ENCODE assay signal across 1 cellular context in the genomic region with DNA sequence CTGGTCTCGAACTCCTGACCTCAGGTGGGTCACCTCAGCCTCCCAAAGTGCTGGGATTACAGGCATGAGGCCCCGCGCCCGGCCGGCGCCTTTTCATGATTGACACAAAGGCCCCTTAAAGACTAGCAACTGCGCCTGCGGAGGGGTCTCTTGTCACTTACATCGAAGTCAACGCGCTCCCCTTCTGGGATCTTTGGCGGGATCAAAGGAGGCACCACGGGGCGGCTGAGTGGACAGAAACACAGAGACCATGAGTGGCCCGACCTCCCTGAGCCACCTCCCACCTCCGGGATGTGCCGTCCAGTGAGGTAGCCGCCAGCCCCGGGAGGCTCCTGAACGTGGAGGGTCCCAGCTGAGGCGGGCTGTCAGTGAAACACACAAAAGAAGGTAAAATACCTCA.
A peak's percentile ranks its signal among the peaks of the same experiment; 100 is the strongest.
TF ChIP-seq lines count a peak whose summit lies in the region.

No MANE protein-coding gene starts in this region.

TF ChIP-seq in HepG2, 621 proteins besides CTCF, POLR2A, EP300 and RAD21:
- TF ChIP-seq, protein P1, sequence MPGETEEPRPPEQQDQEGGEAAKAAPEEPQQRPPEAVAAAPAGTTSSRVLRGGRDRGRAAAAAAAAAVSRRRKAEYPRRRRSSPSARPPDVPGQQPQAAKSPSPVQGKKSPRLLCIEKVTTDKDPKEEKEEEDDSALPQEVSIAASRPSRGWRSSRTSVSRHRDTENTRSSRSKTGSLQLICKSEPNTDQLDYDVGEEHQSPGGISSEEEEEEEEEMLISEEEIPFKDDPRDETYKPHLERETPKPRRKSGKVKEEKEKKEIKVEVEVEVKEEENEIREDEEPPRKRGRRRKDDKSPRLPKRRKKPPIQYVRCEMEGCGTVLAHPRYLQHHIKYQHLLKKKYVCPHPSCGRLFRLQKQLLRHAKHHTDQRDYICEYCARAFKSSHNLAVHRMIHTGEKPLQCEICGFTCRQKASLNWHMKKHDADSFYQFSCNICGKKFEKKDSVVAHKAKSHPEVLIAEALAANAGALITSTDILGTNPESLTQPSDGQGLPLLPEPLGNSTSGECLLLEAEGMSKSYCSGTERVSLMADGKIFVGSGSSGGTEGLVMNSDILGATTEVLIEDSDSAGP (CRISPR knock-in tag; IDR thresholded peaks at IDR 0.05; ENCODE audit: borderline replicate concordance) = 0 out of 2 replicates have a peak, but pooled peaks have one; percentile 10
- TF ChIP-seq, protein P2, sequence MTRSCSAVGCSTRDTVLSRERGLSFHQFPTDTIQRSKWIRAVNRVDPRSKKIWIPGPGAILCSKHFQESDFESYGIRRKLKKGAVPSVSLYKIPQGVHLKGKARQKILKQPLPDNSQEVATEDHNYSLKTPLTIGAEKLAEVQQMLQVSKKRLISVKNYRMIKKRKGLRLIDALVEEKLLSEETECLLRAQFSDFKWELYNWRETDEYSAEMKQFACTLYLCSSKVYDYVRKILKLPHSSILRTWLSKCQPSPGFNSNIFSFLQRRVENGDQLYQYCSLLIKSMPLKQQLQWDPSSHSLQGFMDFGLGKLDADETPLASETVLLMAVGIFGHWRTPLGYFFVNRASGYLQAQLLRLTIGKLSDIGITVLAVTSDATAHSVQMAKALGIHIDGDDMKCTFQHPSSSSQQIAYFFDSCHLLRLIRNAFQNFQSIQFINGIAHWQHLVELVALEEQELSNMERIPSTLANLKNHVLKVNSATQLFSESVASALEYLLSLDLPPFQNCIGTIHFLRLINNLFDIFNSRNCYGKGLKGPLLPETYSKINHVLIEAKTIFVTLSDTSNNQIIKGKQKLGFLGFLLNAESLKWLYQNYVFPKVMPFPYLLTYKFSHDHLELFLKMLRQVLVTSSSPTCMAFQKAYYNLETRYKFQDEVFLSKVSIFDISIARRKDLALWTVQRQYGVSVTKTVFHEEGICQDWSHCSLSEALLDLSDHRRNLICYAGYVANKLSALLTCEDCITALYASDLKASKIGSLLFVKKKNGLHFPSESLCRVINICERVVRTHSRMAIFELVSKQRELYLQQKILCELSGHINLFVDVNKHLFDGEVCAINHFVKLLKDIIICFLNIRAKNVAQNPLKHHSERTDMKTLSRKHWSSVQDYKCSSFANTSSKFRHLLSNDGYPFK (CRISPR knock-in tag; IDR thresholded peaks at IDR 0.05; ENCODE audit: borderline replicate concordance) = no peak
TF ChIP-seq in HepG2: peak in this region for 1.
